Comparison of ENCODE assay signal across 29 cellular contexts in the genomic region with DNA sequence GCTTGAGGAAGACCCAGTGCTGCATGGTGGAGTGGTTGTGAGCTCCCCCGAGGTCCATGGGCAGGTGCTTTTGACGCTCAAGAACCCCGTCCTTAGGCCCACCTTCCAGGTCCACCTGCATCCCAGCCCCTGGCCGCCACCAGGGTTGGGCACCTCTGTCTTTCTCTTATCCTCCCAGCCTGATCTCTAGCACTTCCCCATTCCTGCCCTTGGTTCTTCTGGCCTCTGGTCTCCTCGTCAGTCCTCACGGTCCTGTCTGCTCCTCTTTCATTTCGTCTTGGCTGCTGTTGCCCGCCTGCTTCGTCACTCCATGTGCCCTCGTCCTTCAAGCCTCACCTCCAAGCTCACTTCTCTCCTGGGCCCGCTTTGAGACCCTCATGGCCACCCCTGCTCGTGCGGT.
"Had no signal": no experiment of that assay in that cellular context is flagged by ENCODE, and none has a peak within 500 bp of the region (broad histone marks: within the 10 kb centered on the region; RNA-seq: fewer than 3 reads in every experiment).

No MANE protein-coding gene starts in this region.

- H3K9ac ChIP-seq: parathyroid adenoma had no signal

- H3K4me3 ChIP-seq: esophagus squamous epithelium, heart right ventricle, lower lobe of right lung, prostate gland, right atrium auricular region, smooth muscle cell, thoracic aorta, tibial nerve, upper lobe of left lung had no signal

- H3K9me3 ChIP-seq: esophagus squamous epithelium, heart right ventricle, lower lobe of right lung, neutrophil, prostate gland, right atrium auricular region, thoracic aorta, tibial nerve, upper lobe of left lung had no signal

- H3K4me1 ChIP-seq: parathyroid adenoma, prostate gland, upper lobe of left lung had no signal

- H3K4me2 ChIP-seq: smooth muscle cell had no signal

- H3K27me3 ChIP-seq: esophagus squamous epithelium, heart right ventricle, neutrophil, right atrium auricular region, tibial nerve, upper lobe of left lung had no signal

- DNase-seq: cortex of kidney; effector memory CD8-positive, alpha-beta T cell; erythroblast; esophagus squamous epithelium; foreskin melanocyte; glutamatergic neuron; heart right ventricle; hippocampal formation; immature natural killer cell; left ventricle myocardium superior; lower lobe of right lung; naive thymus-derived CD8-positive, alpha-beta T cell; stimulated activated CD4-positive, alpha-beta T cell treated with anti-CD3 and anti-CD28 coated beads, Interleukin-12 subunit alpha, Interleukin-12 subunit beta, amount 100 ng/mL, for 4 hours; stimulated activated CD4-positive, alpha-beta T cell treated with anti-CD3 and anti-CD28 coated beads, Interleukin-1b, Interleukin-23, amount 100 ng/mL, for 48 hours; stimulated activated CD4-positive, alpha-beta T cell treated with anti-CD3 and anti-CD28 coated beads, Interleukin-4, amount 100 ng/mL, for 1 hour; stimulated activated CD8-positive, alpha-beta memory T cell treated with anti-CD3 and anti-CD28 coated beads, Interleukin-4, amount 100 ng/mL, for 48 hours; stimulated activated naive CD4-positive, alpha-beta T cell treated with Interleukin-2 at 50 U/mL for 16 hours; upper lobe of left lung had no signal

- H3K36me3 ChIP-seq: esophagus squamous epithelium, heart right ventricle, lower lobe of right lung, neutrophil, prostate gland, right atrium auricular region, thoracic aorta, upper lobe of left lung had no signal

- FAIRE-seq: endometrium, keratinocyte, urothelium cell line had no signal

- ATAC-seq: effector memory CD8-positive, alpha-beta T cell; heart right ventricle; left ventricle myocardium superior; lower lobe of right lung; naive thymus-derived CD8-positive, alpha-beta T cell; sciatic nerve had no signal

- H3K27ac ChIP-seq: esophagus squamous epithelium, heart right ventricle, lower lobe of right lung, neutrophil, parathyroid adenoma, prostate gland, right atrium auricular region, thoracic aorta, tibial nerve, upper lobe of left lung had no signal

- H2AFZ ChIP-seq: parathyroid adenoma had no signal
